9 cellular contexts compared by ENCODE assay signal in the genomic region with DNA sequence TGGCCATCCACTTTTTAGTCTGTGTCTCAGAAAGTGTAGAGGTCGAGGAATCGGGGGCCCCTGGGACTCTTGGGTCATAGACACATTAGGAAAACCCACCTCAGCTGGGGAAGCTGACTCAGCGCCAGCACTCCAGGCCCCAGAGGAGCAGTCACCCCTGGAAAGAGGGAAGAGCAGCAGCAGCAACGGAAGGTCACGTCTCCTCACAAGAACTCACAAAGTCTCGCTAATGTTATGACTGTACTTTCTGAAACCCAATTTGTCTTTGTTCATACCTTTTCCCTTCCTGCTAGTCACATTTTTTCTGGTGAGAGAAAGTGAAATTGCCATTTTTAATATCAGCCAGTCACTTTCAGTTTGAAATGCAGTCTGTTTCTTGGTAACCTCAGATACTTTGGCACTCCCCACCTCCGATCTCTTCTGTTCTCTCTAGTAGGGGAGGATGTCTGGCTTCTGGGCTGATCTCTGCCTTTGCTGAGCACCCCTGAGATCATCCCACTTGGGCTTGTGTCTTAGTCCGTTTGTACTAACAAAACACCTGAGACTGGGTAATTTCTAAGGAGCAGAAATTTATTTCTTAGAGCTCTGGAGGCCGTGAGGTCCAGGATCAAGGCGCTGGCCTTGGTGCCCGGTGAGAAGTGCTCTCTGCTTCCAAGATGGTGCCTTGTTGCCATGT. TPM values are rescaled to one million over a fixed set of nuclear protein-coding genes. Genes with fewer than 3 reads are reported as not detected.
A peak's percentile ranks its signal among the peaks of the same experiment; 100 is the strongest.
DNase-seq lines count a peak whose midpoint lies in the region; ATAC-seq and TF ChIP-seq lines count a peak whose summit lies in the region.
"Had no signal": no experiment of that assay in that cellular context is flagged by ENCODE, and none has a peak within 500 bp of the region (broad histone marks: within the 10 kb centered on the region; RNA-seq: fewer than 3 reads in every experiment).

No MANE protein-coding gene starts in this region.

- POLR2A ChIA-PET in CD4-positive, alpha-beta memory T cell (lab: Charles Lee; ENCODE audit: partially characterized antibody), result interaction anchor here (3.5 kb wide), 1 partner anchor 20 kb away, joined by 16 read pairs; no protein-coding TSS in a partner anchor

- peak overlapping the region; percentile 77 to 89 (median 86) for H3K4me3 Mint-ChIP-seq in CD4-positive, alpha-beta memory T cell
- peak overlapping the region; percentile 40 for H3K4me3 Mint-ChIP-seq in activated naive CD4-positive, alpha-beta T cell treated with anti-CD3 and anti-CD28 coated beads, Interleukin-2, amount 10 ng/mL, durations not matched to agents 7 days and 5 days

- ATAC-seq in GM21381 (IDR thresholded peaks at IDR 0.05; ENCODE audit: unreplicated experiment) (peak; percentile 72), HG03457 (IDR thresholded peaks at IDR 0.05; ENCODE audit: unreplicated experiment) (peak; percentile 72)

- TF ChIP-seq CTCF in left ventricle myocardium inferior (IDR thresholded peaks at IDR 0.05; ENCODE audit: borderline replicate concordance), result no peak

- no peaks in the 10 kb centered on the region for H3K27me3 ChIP-seq in CD4-positive, alpha-beta memory T cell (ENCODE audit: insufficient read depth, low read length)
- no peaks in the 10 kb centered on the region for H3K27me3 ChIP-seq in left ventricle myocardium inferior (ENCODE audit: low read depth)

- no peaks in the 10 kb centered on the region for H3K36me3 Mint-ChIP-seq in CD4-positive, alpha-beta memory T cell
- no peaks in the 10 kb centered on the region for H3K36me3 Mint-ChIP-seq in activated naive CD4-positive, alpha-beta T cell treated with anti-CD3 and anti-CD28 coated beads, Interleukin-2, amount 10 ng/mL, durations not matched to agents 7 days and 5 days

- H3K9me3 ChIP-seq in CD4-positive, alpha-beta memory T cell (ENCODE audit: control insufficient read depth in 1 of 2, low read length in 2 of 2), result no peaks in the 10 kb centered on the region
- no peaks in the 10 kb centered on the region for H3K9me3 ChIP-seq in left ventricle myocardium inferior (replicated peaks)

- peak overlapping the region; percentile 83 to 98 (median 93) for H3K27ac Mint-ChIP-seq in CD4-positive, alpha-beta memory T cell
- H3K27ac Mint-ChIP-seq in activated naive CD4-positive, alpha-beta T cell treated with anti-CD3 and anti-CD28 coated beads, Interleukin-2, amount 10 ng/mL, durations not matched to agents 7 days and 5 days, result peak overlapping the region; percentile 86

- H3K9me3 Mint-ChIP-seq in CD4-positive, alpha-beta memory T cell, result no peaks in the 10 kb centered on the region
- peaks cover 3% of the 10 kb centered on the region for H3K9me3 Mint-ChIP-seq in activated naive CD4-positive, alpha-beta T cell treated with anti-CD3 and anti-CD28 coated beads, Interleukin-2, amount 10 ng/mL, durations not matched to agents 7 days and 5 days

- intact Hi-C loops in CD4-positive, alpha-beta memory T cell (cut with micrococcal nuclease), result loop anchor here (5.0 kb wide), 1 partner anchor 478 kb away; a partner anchor contains a TSS
- intact Hi-C loops in left ventricle myocardium inferior (cut with micrococcal nuclease), result no loop called here

- peaks cover 48% of the 10 kb centered on the region for H3K4me1 ChIP-seq in CD4-positive, alpha-beta memory T cell (ENCODE audit: insufficient read depth, low read length)
- no peaks in the 10 kb centered on the region for H3K4me1 ChIP-seq in left ventricle myocardium inferior

- TF ChIP-seq POLR2A in erythroblast (IDR thresholded peaks at IDR 0.05; ENCODE audit: low read length), result no peak

- H3K36me3 ChIP-seq in CD4-positive, alpha-beta memory T cell (ENCODE audit: insufficient read depth, low read length), result no peaks in the 10 kb centered on the region
- no peaks in the 10 kb centered on the region for H3K36me3 ChIP-seq in left ventricle myocardium inferior

- H3K4me3 ChIP-seq in CD4-positive, alpha-beta memory T cell (ENCODE audit: low read length in 2 of 2), result peak overlapping the region; percentile 25 to 55
- H3K4me3 ChIP-seq in left ventricle myocardium inferior, result no peak overlapping the region

- H3K4me1 Mint-ChIP-seq in CD4-positive, alpha-beta memory T cell, result peaks cover 31 to 50% (median 41%) of the 10 kb centered on the region in 4 donors
- H3K4me1 Mint-ChIP-seq in activated naive CD4-positive, alpha-beta T cell treated with anti-CD3 and anti-CD28 coated beads, Interleukin-2, amount 10 ng/mL, durations not matched to agents 7 days and 5 days, result peaks cover 66% of the 10 kb centered on the region

- peak overlapping the region; percentile 41 for H3K27ac ChIP-seq in CD4-positive, alpha-beta memory T cell (ENCODE audit: low read depth, low read length)
- H3K27ac ChIP-seq in left ventricle myocardium inferior (replicated peaks), result no peak overlapping the region

- peak; percentile 35 to 58 (median 52) for DNase-seq in CD4-positive, alpha-beta memory T cell
- DNase-seq in activated naive CD4-positive, alpha-beta T cell treated with anti-CD3 and anti-CD28 coated beads, Interleukin-2, amount 10 ng/mL, durations not matched to agents 7 days and 5 days, result peak; percentile 58
- DNase-seq in GF-D8 (lab: John Stamatoyannopoulos, UW) (no peak), erythroblast (lab: John Stamatoyannopoulos, UW) (no peak), left ventricle myocardium inferior (no peak)
- no peak for DNase-seq in activated CD4-positive, CD25-positive, alpha-beta regulatory T cell treated with anti-CD3 and anti-CD28 coated beads, Interleukin-2, amount 50 U/mL, for 72 hours
- DNase-seq: DMS79 treated with DMSO at 0.1 percent for 48 hours had no signal

- no peaks in the 10 kb centered on the region for H3K27me3 Mint-ChIP-seq in CD4-positive, alpha-beta memory T cell
- peaks cover 14% of the 10 kb centered on the region for H3K27me3 Mint-ChIP-seq in activated naive CD4-positive, alpha-beta T cell treated with anti-CD3 and anti-CD28 coated beads, Interleukin-2, amount 10 ng/mL, durations not matched to agents 7 days and 5 days

- CTCF ChIA-PET in CD4-positive, alpha-beta memory T cell (lab: Charles Lee; ENCODE audit: partially characterized antibody), result interaction anchor here (0.9 to 9.6 kb wide), 2 partner anchors 17 to 20 kb away, joined by 3 to 104 read pairs; no protein-coding TSS in a partner anchor
- CTCF ChIA-PET in activated naive CD4-positive, alpha-beta T cell treated with anti-CD3 and anti-CD28 coated beads, Interleukin-2, amount 10 ng/mL, durations not matched to agents 7 days and 5 days (lab: Charles Lee), result interaction anchor here (1.7 kb wide), 1 partner anchor 20 kb away, joined by 9 read pairs; no protein-coding TSS in a partner anchor

RNA-seq across cellular contexts. Expression of a gene that starts 6.0 kb away (rescaled TPM):
- 10 to 100 TPM; 13.8 to 14.6 TPM for total RNA-seq in CD4-positive, alpha-beta memory T cell
- polyA plus RNA-seq in CD4-positive, alpha-beta memory T cell, result 1 to 10 TPM; 3.4 to 4.5 TPM
- total RNA-seq in left ventricle myocardium inferior, result 0.66 TPM

RNA-seq across cellular contexts. Expression of a gene that starts 47.9 kb away (rescaled TPM):
- total RNA-seq in CD4-positive, alpha-beta memory T cell, result not detected
- polyA plus RNA-seq in CD4-positive, alpha-beta memory T cell, result not detected
- total RNA-seq in left ventricle myocardium inferior, result not detected

Comparison
In these comparisons a context has a peak if more than half of its experiments do, and no peak if none do; other contexts are left out.
1. DNase-seq: peak in CD4-positive, alpha-beta memory T cell (5 of 5) and activated naive CD4-positive, alpha-beta T cell treated with anti-CD3 and anti-CD28 coated beads, Interleukin-2, amount 10 ng/mL, durations not matched to agents 7 days and 5 days (single experiment); none in GF-D8 (single experiment), activated CD4-positive, CD25-positive, alpha-beta regulatory T cell treated with anti-CD3 and anti-CD28 coated beads, Interleukin-2, amount 50 U/mL, for 72 hours (single experiment), erythroblast (0 of 2) and left ventricle myocardium inferior (single experiment).